In genomic region chr13:101941095-101941777, GRCh38 we compare ENCODE assay signal across 12 cellular contexts.
DNase-seq lines count a peak whose midpoint lies in the region; ATAC-seq, FAIRE-seq and TF ChIP-seq lines count a peak whose summit lies in the region.
"Had no signal": no experiment of that assay in that cellular context is flagged by ENCODE, and none has a peak within 500 bp of the region (broad histone marks: within the 10 kb centered on the region; RNA-seq: fewer than 3 reads in every experiment).

No MANE protein-coding gene starts in this region.

- no peak overlapping the region for H3K4me3 Mint-ChIP-seq in activated T-helper 1 cell treated with anti-CD3 and anti-CD28 coated beads, Interleukin-12 subunit alpha, Interleukin-12 subunit beta, Interleukin-2, Interleukin-4 antibody, amounts not matched to agents 30 ng/mL and 10 ng/mL and 1 ng/mL, durations not matched to agents 14 hours and 24 hours and 36 hours
- H3K4me3 Mint-ChIP-seq: dendritic cell treated with granulocyte-macrophage colony-stimulating factor and Interleukin-4, amounts not matched to agents 40 ng/mL and 50 ng/mL, for 4 days had no signal

- H3K27ac ChIP-seq in H1 (ENCODE audit: low read depth, low read length) (no peak overlapping the region), osteoblast (ENCODE audit: low read depth, low read length) (no peak overlapping the region)
- H3K27ac ChIP-seq: parathyroid adenoma, uterus had no signal

- no peak overlapping the region for H4K5ac ChIP-seq in H1 (ENCODE audit: insufficient read length, low read depth, low read length)

- H4K91ac ChIP-seq in H1 (replicated peaks; ENCODE audit: insufficient read length, low read length), result no peak overlapping the region

- H2BK20ac ChIP-seq in H1 (ENCODE audit: low read length), result no peak overlapping the region

- H4K8ac ChIP-seq in H1 (ENCODE audit: extremely low read depth, insufficient read depth, low read length), result no peak overlapping the region

- H3K27me3 ChIP-seq in H1 (replicated peaks in 1 of 4; ENCODE audit: control insufficient read depth in 3 of 4, extremely low read depth in 1 of 4, insufficient read depth in 3 of 4, low read length in 3 of 4) (no peaks in the 10 kb centered on the region), osteoblast (ENCODE audit: insufficient read depth, low read length) (no peaks in the 10 kb centered on the region)
- H3K27me3 ChIP-seq: uterus had no signal

- H3K23ac ChIP-seq in H1 (ENCODE audit: insufficient read length), result no peak overlapping the region

- no peaks in the 10 kb centered on the region for H3K79me1 ChIP-seq in H1 (ENCODE audit: low read depth, low read length)

- POLR2A ChIA-PET in H1 (lab: Charles Lee; ENCODE audit: partially characterized antibody), result no interaction called here

- H3K27ac Mint-ChIP-seq in activated T-helper 1 cell treated with anti-CD3 and anti-CD28 coated beads, Interleukin-12 subunit alpha, Interleukin-12 subunit beta, Interleukin-2, Interleukin-4 antibody, amounts not matched to agents 30 ng/mL and 10 ng/mL and 1 ng/mL, durations not matched to agents 14 hours and 24 hours and 36 hours, result no peak overlapping the region
- H3K27ac Mint-ChIP-seq: dendritic cell treated with granulocyte-macrophage colony-stimulating factor and Interleukin-4, amounts not matched to agents 40 ng/mL and 50 ng/mL, for 4 days had no signal

- no peak overlapping the region for H2BK120ac ChIP-seq in H1 (replicated peaks; ENCODE audit: low read depth, low read length)

- no peak for TF ChIP-seq POLR2A in H1 (IDR thresholded peaks at IDR 0.05; ENCODE audit: control extremely low read depth in 1 of 2, low read depth in 2 of 2, low read length in 2 of 2)

- H3K27me3 Mint-ChIP-seq in activated T-helper 1 cell treated with anti-CD3 and anti-CD28 coated beads, Interleukin-12 subunit alpha, Interleukin-12 subunit beta, Interleukin-2, Interleukin-4 antibody, amounts not matched to agents 30 ng/mL and 10 ng/mL and 1 ng/mL, durations not matched to agents 14 hours and 24 hours and 36 hours (ENCODE audit: insufficient read depth), result no peaks in the 10 kb centered on the region
- H3K27me3 Mint-ChIP-seq: dendritic cell treated with granulocyte-macrophage colony-stimulating factor and Interleukin-4, amounts not matched to agents 40 ng/mL and 50 ng/mL, for 4 days had no signal

- no peaks in the 10 kb centered on the region for H3K36me3 Mint-ChIP-seq in activated T-helper 1 cell treated with anti-CD3 and anti-CD28 coated beads, Interleukin-12 subunit alpha, Interleukin-12 subunit beta, Interleukin-2, Interleukin-4 antibody, amounts not matched to agents 30 ng/mL and 10 ng/mL and 1 ng/mL, durations not matched to agents 14 hours and 24 hours and 36 hours (ENCODE audit: low read depth)

- ATAC-seq in HG03025 (IDR thresholded peaks at IDR 0.05; ENCODE audit: low FRiP score, unreplicated experiment), result no peak
- ATAC-seq in HG03159 (IDR thresholded peaks at IDR 0.05; ENCODE audit: unreplicated experiment), result no peak

- FAIRE-seq in H1 (lab: Jason Lieb, UNC), result no peak

- WGBS in H1 (ENCODE audit: extremely low coverage in 1 of 2, insufficient coverage in 1 of 2, insufficient read length in 1 of 2, insufficient replicate concordance in 2 of 2, low coverage in 1 of 2, low lambda C conversion rate in 2 of 2, missing lambda C conversion rate in 1 of 2), 2 experiments, result 82% methylated on average over 2 of the region's 2 CpGs; no CpG with 5 or more reads in 1 of the 2 experiments

- no peak overlapping the region for H2AK5ac ChIP-seq in H1 (ENCODE audit: low read depth, low read length)

- H2BK12ac ChIP-seq in H1 (ENCODE audit: low read depth, low read length), result no peak overlapping the region

- H3K4me3 ChIP-seq in H1 (ENCODE audit: extremely low read depth in 1 of 4, insufficient read depth in 2 of 4, low read depth in 3 of 4, low read length in 4 of 4) (no peak overlapping the region), osteoblast (ENCODE audit: insufficient read depth, low read length) (no peak overlapping the region)
- H3K4me3 ChIP-seq: uterus had no signal

- H3K14ac ChIP-seq in H1 (ENCODE audit: insufficient read length), result no peak overlapping the region

- CTCF ChIA-PET in H1 (lab: Charles Lee; ENCODE audit: partially characterized antibody), result interaction anchor here (0.6 to 1.9 kb wide), 27 partner anchors 9 to 797 kb away, joined by 3 to 18 read pairs (median 4); no protein-coding TSS in a partner anchor

- DNase-seq in NCI-H1092 treated with DMSO at 0.1 percent for 48 hours (lab: John Stamatoyannopoulos, UW) (peak; percentile 18), NCI-H1092 (lab: John Stamatoyannopoulos, UW) (no peak), NCI-H446 treated with DMSO at 0.1 percent for 48 hours (lab: John Stamatoyannopoulos, UW) (peak; percentile 14), H1 (ENCODE audit: low read depth in 1 of 2, low spot score in 2 of 2) (no peak), osteoblast (ENCODE audit: insufficient read length, low spot score, missing footprints) (no peak)
- no peak for DNase-seq in activated T-helper 1 cell treated with anti-CD3 and anti-CD28 coated beads, Interleukin-12 subunit alpha, Interleukin-12 subunit beta, Interleukin-2, Interleukin-4 antibody, amounts not matched to agents 30 ng/mL and 10 ng/mL and 1 ng/mL, durations not matched to agents 14 hours and 24 hours and 36 hours (ENCODE audit: low spot score)
- DNase-seq: activated CD8-positive, alpha-beta memory T cell treated with anti-CD3 and anti-CD28 coated beads, Interleukin-2, amount 50 U/mL, for 4 hours had no signal

- TF ChIP-seq RAD21 in H1 (IDR thresholded peaks at IDR 0.05 in 1 of 2, conservative IDR thresholded peaks at IDR 0.05 in 1 of 2; ENCODE audit: low read depth in 2 of 2, low read length in 2 of 2), result peak; percentile 37 to 50

- H3K9me3 Mint-ChIP-seq in activated T-helper 1 cell treated with anti-CD3 and anti-CD28 coated beads, Interleukin-12 subunit alpha, Interleukin-12 subunit beta, Interleukin-2, Interleukin-4 antibody, amounts not matched to agents 30 ng/mL and 10 ng/mL and 1 ng/mL, durations not matched to agents 14 hours and 24 hours and 36 hours, result no peaks in the 10 kb centered on the region
- H3K9me3 Mint-ChIP-seq: dendritic cell treated with granulocyte-macrophage colony-stimulating factor and Interleukin-4, amounts not matched to agents 40 ng/mL and 50 ng/mL, for 4 days had no signal

- no peaks in the 10 kb centered on the region for H3K79me2 ChIP-seq in H1 (ENCODE audit: control insufficient read depth in 1 of 2, insufficient read depth in 2 of 2, low read length in 2 of 2)
- H3K79me2 ChIP-seq in osteoblast (ENCODE audit: insufficient read depth, low read length), result no peaks in the 10 kb centered on the region
- H3K79me2 ChIP-seq: parathyroid adenoma had no signal

- intact Hi-C loops in activated T-helper 1 cell treated with anti-CD3 and anti-CD28 coated beads, Interleukin-12 subunit alpha, Interleukin-12 subunit beta, Interleukin-2, Interleukin-4 antibody, amounts not matched to agents 30 ng/mL and 10 ng/mL and 1 ng/mL, durations not matched to agents 14 hours and 24 hours and 36 hours (cut with micrococcal nuclease), result loop anchor here (2.0 to 10.0 kb wide), 2 partner anchors 514 to 796 kb away; no protein-coding TSS in a partner anchor

- H3K4me2 ChIP-seq in H1 (ENCODE audit: insufficient read depth in 1 of 2, low read depth in 2 of 2, low read length in 2 of 2) (no peak overlapping the region), osteoblast (ENCODE audit: insufficient read depth, low read length) (no peak overlapping the region)

- no peaks in the 10 kb centered on the region for H3K4me1 Mint-ChIP-seq in activated T-helper 1 cell treated with anti-CD3 and anti-CD28 coated beads, Interleukin-12 subunit alpha, Interleukin-12 subunit beta, Interleukin-2, Interleukin-4 antibody, amounts not matched to agents 30 ng/mL and 10 ng/mL and 1 ng/mL, durations not matched to agents 14 hours and 24 hours and 36 hours (ENCODE audit: low read depth)

- H4K20me1 ChIP-seq in H1 (replicated peaks in 1 of 2; ENCODE audit: control insufficient read depth in 1 of 2, insufficient read depth in 2 of 2, low read length in 2 of 2), result no peaks in the 10 kb centered on the region
- no peaks in the 10 kb centered on the region for H4K20me1 ChIP-seq in osteoblast (ENCODE audit: insufficient read depth, low read length)

- H3K9ac ChIP-seq in H1 (replicated peaks in 1 of 4; ENCODE audit: extremely low read depth in 1 of 4, low read depth in 3 of 4, low read length in 3 of 4), result no peak overlapping the region
- H3K9ac ChIP-seq: parathyroid adenoma had no signal

- H3K36me3 ChIP-seq in H1 (ENCODE audit: control insufficient read depth in 2 of 4, insufficient read depth in 4 of 4, low read length in 3 of 4), result no peaks in the 10 kb centered on the region
- no peaks in the 10 kb centered on the region for H3K36me3 ChIP-seq in osteoblast (ENCODE audit: insufficient read depth, low read length)
- H3K36me3 ChIP-seq: uterus had no signal

- H2BK5ac ChIP-seq in H1 (ENCODE audit: low read depth, low read length), result no peak overlapping the region

- H2AFZ ChIP-seq in H1 (ENCODE audit: low read length), result no peak overlapping the region
- no peak overlapping the region for H2AFZ ChIP-seq in osteoblast (ENCODE audit: low read length)
- H2AFZ ChIP-seq: parathyroid adenoma had no signal

- no peak overlapping the region for H2BK15ac ChIP-seq in H1 (ENCODE audit: low read length)

- H3K9me3 ChIP-seq in H1 (ENCODE audit: insufficient read depth in 2 of 2, low read depth in 1 of 2, low read length in 1 of 2) (no peaks in the 10 kb centered on the region), osteoblast (ENCODE audit: low read depth, low read length) (no peaks in the 10 kb centered on the region)
- H3K9me3 ChIP-seq: uterus had no signal

- H3K23me2 ChIP-seq in H1 (ENCODE audit: low read depth, low read length), result no peaks in the 10 kb centered on the region

- no peak for TF ChIP-seq EP300 in H1 (IDR thresholded peaks at IDR 0.05; ENCODE audit: borderline replicate concordance in 1 of 2, low read depth in 2 of 2, low read length in 2 of 2)

- H3K18ac ChIP-seq in H1 (ENCODE audit: extremely low read depth, low read length), result no peak overlapping the region

- H3K4ac ChIP-seq in H1 (replicated peaks; ENCODE audit: insufficient read length, low read depth, low read length), result no peak overlapping the region

- H3K56ac ChIP-seq in H1 (replicated peaks; ENCODE audit: insufficient read length, low read depth, low read length), result no peak overlapping the region

- peak in 2 of 3 experiments; percentile 49 to 52; a peak in 3 of 4 replicates for TF ChIP-seq CTCF in H1 (IDR thresholded peaks at IDR 0.05; ENCODE audit: control extremely low read depth in 1 of 3, insufficient read depth in 1 of 3, low read depth in 1 of 3, low read length in 3 of 3)
- peak; percentile 18 for TF ChIP-seq CTCF in osteoblast (IDR thresholded peaks at IDR 0.05; ENCODE audit: extremely low read depth, low read depth, low read length)

- H3K4me1 ChIP-seq in H1 (replicated peaks in 1 of 4; ENCODE audit: control insufficient read depth in 3 of 4, insufficient read depth in 4 of 4, low read length in 3 of 4) (no peaks in the 10 kb centered on the region), osteoblast (ENCODE audit: insufficient read depth, low read length) (no peaks in the 10 kb centered on the region)
- H3K4me1 ChIP-seq: parathyroid adenoma, uterus had no signal

TF ChIP-seq in H1, 55 proteins besides CTCF, POLR2A, EP300 and RAD21 (continues in another document):
- no peak for TF ChIP-seq EZH2 (IDR thresholded peaks at IDR 0.05; ENCODE audit: low read depth, low read length, severe bottlenecking)
- no peak for TF ChIP-seq TAF1 (IDR thresholded peaks at IDR 0.05; ENCODE audit: low read depth, low read length)
- no peak for TF ChIP-seq CEBPB (IDR thresholded peaks at IDR 0.05; ENCODE audit: low read depth, low read length)

Comparison
In these comparisons a context has a peak if more than half of its experiments do, and no peak if none do; other contexts are left out.
1. DNase-seq: peak in NCI-H1092 treated with DMSO at 0.1 percent for 48 hours (single experiment) and NCI-H446 treated with DMSO at 0.1 percent for 48 hours (single experiment); none in NCI-H1092 (single experiment), H1 (0 of 2), osteoblast (single experiment) and activated T-helper 1 cell treated with anti-CD3 and anti-CD28 coated beads, Interleukin-12 subunit alpha, Interleukin-12 subunit beta, Interleukin-2, Interleukin-4 antibody, amounts not matched to agents 30 ng/mL and 10 ng/mL and 1 ng/mL, durations not matched to agents 14 hours and 24 hours and 36 hours (single experiment).